In genomic region chr17:39178516-39178915, GRCh38 we compare ENCODE assay signal across 14 cellular contexts. TPM values are rescaled to one million over a fixed set of nuclear protein-coding genes. Genes with fewer than 3 reads are reported as not detected.
DNase-seq lines count a peak whose midpoint lies in the region; ATAC-seq and TF ChIP-seq lines count a peak whose summit lies in the region.
"Had no signal": no experiment of that assay in that cellular context is flagged by ENCODE, and none has a peak within 500 bp of the region (broad histone marks: within the 10 kb centered on the region; RNA-seq: fewer than 3 reads in every experiment).

No MANE protein-coding gene starts in this region.

- no peak overlapping the region for H3K4me3 ChIP-seq in retinal pigment epithelial cell (ENCODE audit: low read length)

- peak; percentile 77 for ATAC-seq in esophagus mucosa
- no peak for ATAC-seq in GM21786 (IDR thresholded peaks at IDR 0.05; ENCODE audit: unreplicated experiment)
- ATAC-seq in GM21367 (IDR thresholded peaks at IDR 0.05; ENCODE audit: unreplicated experiment) = no peak
- ATAC-seq: left lobe of liver had no signal

- TF ChIP-seq CTCF in retinal pigment epithelial cell (conservative IDR thresholded peaks at IDR 0.05; ENCODE audit: low read depth, low read length) = no peak

- peak; percentile 56 for DNase-seq in ELR (ENCODE audit: low read depth)
- DNase-seq in NOMO-1 treated with dmso at 0.1 percent for 144 hours (lab: John Stamatoyannopoulos, UW; ENCODE audit: unreplicated experiment) = peak; percentile 72
- peak; percentile 55 for DNase-seq in retinal pigment epithelial cell (ENCODE audit: low read depth)
- no peak for DNase-seq in SHP77 treated with DMSO at 0.1 percent for 48 hours (lab: John Stamatoyannopoulos, UW)
- DNase-seq in kidney tubule cell (ENCODE audit: low spot score) = no peak
- DNase-seq: activated CD4-positive, alpha-beta T cell treated with anti-CD3 and anti-CD28 coated beads, Interleukin-2, amount 50 U/mL, for 48 hours; activated effector memory CD4-positive, alpha-beta T cell treated with anti-CD3 and anti-CD28 coated beads, Interleukin-2, amount 50 U/mL, for 16 hours; CD4-positive, alpha-beta T cell; NK-92 treated with Interleukin-12 subunit alpha and Interleukin-12 subunit beta, amount 100 ng/mL, for 24 hours had no signal

RNA-seq across cellular contexts. Expression of gene ARL5C, which starts 12.6 kb away (rescaled TPM):
- not detected for total RNA-seq in esophagus mucosa
- total RNA-seq: CD4-positive, alpha-beta T cell; frontal cortex; left lobe of liver had no signal

RNA-seq across cellular contexts. Expression of gene CACNB1, which starts 19.0 kb away (rescaled TPM):
- total RNA-seq in esophagus mucosa = 2.0 TPM

RNA-seq across cellular contexts. Expression of gene RPL19, which starts 21.6 kb away (rescaled TPM):
- total RNA-seq in esophagus mucosa = 1,581 TPM

RNA-seq across cellular contexts. Expression of gene PLXDC1, which starts 27.1 kb away (rescaled TPM):
- 3.1 TPM for total RNA-seq in esophagus mucosa

RNA-seq across cellular contexts. Expression of gene STAC2, which starts 47.2 kb away (rescaled TPM):
- total RNA-seq in esophagus mucosa = 0.60 TPM
- total RNA-seq: CD4-positive, alpha-beta T cell; left lobe of liver had no signal

Comparison
In these comparisons a context has a peak if more than half of its experiments do, and no peak if none do; other contexts are left out.
1. DNase-seq: peak in ELR (single experiment), NOMO-1 treated with dmso at 0.1 percent for 144 hours (single experiment) and retinal pigment epithelial cell (single experiment); none in SHP77 treated with DMSO at 0.1 percent for 48 hours (single experiment) and kidney tubule cell (single experiment).